ENCODE assay signal across 2 cellular contexts in the genomic region with DNA sequence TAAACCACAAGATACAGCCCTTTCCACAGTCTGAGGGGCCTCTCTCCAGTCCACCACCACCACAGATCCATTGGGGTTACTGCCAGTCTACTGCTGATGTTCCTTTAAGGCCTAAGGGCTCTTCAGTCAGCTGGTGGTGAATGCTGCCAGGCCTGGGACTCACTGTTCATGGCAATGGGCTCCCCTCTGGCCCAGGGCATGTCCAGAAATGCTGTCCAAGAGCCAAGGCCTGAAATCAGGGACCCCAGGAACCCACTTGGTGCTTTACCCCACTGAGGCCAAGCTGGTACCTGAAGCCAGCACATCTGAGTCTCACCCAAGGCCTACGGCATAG.
TF ChIP-seq lines count a peak whose summit lies in the region.

No MANE protein-coding gene starts in this region.

TF ChIP-seq in A549, 52 proteins besides CTCF, POLR2A, EP300 and RAD21 (continued from another document):
- TF ChIP-seq, protein P1, sequence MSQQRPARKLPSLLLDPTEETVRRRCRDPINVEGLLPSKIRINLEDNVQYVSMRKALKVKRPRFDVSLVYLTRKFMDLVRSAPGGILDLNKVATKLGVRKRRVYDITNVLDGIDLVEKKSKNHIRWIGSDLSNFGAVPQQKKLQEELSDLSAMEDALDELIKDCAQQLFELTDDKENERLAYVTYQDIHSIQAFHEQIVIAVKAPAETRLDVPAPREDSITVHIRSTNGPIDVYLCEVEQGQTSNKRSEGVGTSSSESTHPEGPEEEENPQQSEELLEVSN (IDR thresholded peaks at IDR 0.05; ENCODE audit: borderline replicate concordance, low read depth) = no peak
- TF ChIP-seq CBX2 (IDR thresholded peaks at IDR 0.05; ENCODE audit: borderline replicate concordance, low read depth) (no peak), HOXA7 (CRISPR knock-in tag; IDR thresholded peaks at IDR 0.05) (no peak), MAFK (IDR thresholded peaks at IDR 0.05; ENCODE audit: partially characterized antibody) (no peak), TFCP2L1 (CRISPR knock-in tag; IDR thresholded peaks at IDR 0.05) (no peak), CEBPB (IDR thresholded peaks at IDR 0.05) (no peak), NR3C1 (IDR thresholded peaks at IDR 0.05) (no peak), CHD4 (IDR thresholded peaks at IDR 0.05; ENCODE audit: borderline replicate concordance) (no peak), SMC3 (IDR thresholded peaks at IDR 0.05) (no peak), ZNF302 (CRISPR knock-in tag; IDR thresholded peaks at IDR 0.05) (no peak), MYC (IDR thresholded peaks at IDR 0.05; ENCODE audit: borderline replicate concordance, low read length) (no peak)
- TF ChIP-seq, protein P2, sequence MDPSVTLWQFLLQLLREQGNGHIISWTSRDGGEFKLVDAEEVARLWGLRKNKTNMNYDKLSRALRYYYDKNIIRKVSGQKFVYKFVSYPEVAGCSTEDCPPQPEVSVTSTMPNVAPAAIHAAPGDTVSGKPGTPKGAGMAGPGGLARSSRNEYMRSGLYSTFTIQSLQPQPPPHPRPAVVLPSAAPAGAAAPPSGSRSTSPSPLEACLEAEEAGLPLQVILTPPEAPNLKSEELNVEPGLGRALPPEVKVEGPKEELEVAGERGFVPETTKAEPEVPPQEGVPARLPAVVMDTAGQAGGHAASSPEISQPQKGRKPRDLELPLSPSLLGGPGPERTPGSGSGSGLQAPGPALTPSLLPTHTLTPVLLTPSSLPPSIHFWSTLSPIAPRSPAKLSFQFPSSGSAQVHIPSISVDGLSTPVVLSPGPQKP (IDR thresholded peaks at IDR 0.05; ENCODE audit: low read depth, low read length) = no peak
- TF ChIP-seq, protein P3, sequence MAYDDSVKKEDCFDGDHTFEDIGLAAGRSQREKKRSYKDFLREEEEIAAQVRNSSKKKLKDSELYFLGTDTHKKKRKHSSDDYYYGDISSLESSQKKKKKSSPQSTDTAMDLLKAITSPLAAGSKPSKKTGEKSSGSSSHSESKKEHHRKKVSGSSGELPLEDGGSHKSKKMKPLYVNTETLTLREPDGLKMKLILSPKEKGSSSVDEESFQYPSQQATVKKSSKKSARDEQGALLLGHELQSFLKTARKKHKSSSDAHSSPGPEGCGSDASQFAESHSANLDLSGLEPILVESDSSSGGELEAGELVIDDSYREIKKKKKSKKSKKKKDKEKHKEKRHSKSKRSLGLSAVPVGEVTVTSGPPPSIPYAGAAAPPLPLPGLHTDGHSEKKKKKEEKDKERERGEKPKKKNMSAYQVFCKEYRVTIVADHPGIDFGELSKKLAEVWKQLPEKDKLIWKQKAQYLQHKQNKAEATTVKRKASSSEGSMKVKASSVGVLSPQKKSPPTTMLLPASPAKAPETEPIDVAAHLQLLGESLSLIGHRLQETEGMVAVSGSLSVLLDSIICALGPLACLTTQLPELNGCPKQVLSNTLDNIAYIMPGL (CRISPR knock-in tag; IDR thresholded peaks at IDR 0.05; ENCODE audit: borderline replicate concordance) = no peak
- TF ChIP-seq, protein P4, sequence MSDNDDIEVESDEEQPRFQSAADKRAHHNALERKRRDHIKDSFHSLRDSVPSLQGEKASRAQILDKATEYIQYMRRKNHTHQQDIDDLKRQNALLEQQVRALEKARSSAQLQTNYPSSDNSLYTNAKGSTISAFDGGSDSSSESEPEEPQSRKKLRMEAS (IDR thresholded peaks at IDR 0.05) = no peak

TF ChIP-seq in IMR-90, 13 proteins besides CTCF, POLR2A, EP300 and RAD21 (continued from another document):
- TF ChIP-seq MAFK (IDR thresholded peaks at IDR 0.05; ENCODE audit: low read depth, low read length) (no peak), RFX5 (IDR thresholded peaks at IDR 0.05; ENCODE audit: low read depth, low read length) (no peak)
